Comparison of ENCODE assay signal across 9 cellular contexts in the genomic region with DNA sequence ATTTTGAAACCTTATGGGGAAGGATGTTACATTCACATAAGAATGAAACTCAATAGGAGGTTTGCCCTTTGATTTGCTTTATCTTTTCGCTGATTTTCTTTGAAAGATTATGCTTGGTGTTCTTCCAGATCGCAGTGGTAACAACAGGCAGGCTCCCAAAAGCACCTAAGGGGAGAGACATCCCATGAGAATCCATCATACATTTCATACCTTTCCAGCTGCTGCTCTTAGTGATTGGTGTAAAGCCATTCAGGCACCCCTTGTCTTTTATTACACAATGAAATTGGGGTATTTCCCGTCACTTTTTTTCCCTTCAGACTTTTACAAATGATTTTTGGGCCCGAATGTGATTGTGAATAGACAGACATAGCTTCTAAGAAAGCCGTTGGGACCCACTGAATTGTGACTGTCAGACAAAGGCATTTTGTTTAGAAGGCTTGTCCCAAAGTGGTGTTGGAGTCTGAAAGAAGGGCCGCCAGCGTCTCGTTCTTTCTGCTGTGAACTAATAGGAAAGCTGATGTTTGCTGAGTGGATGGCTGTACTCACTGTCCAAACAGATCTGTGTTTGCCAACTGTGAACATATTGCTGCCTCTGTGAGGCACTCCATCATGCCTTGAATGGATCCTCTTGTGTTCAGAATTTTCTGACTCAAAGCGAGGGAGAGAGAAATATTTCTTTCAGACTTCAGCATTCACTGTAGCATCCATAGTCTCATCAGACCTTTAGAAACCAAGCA.
A peak's percentile ranks its signal among the peaks of the same experiment; 100 is the strongest.
DNase-seq lines count a peak whose midpoint lies in the region; ATAC-seq and TF ChIP-seq lines count a peak whose summit lies in the region.
"Had no signal": no experiment of that assay in that cellular context is flagged by ENCODE, and none has a peak within 500 bp of the region (broad histone marks: within the 10 kb centered on the region; RNA-seq: fewer than 3 reads in every experiment).

No MANE protein-coding gene starts in this region.

- TF ChIP-seq CTCF in heart left ventricle (IDR thresholded peaks at IDR 0.05) = no peak

- H3K27ac ChIP-seq in heart left ventricle = peak overlapping the region in 10 of 12 donors; percentile 18 to 91 (median 76)

- H3K9me3 ChIP-seq in heart left ventricle = no peaks in the 10 kb centered on the region

- intact Hi-C loops in heart left ventricle (cut with DNase I) = loop anchor here in 2 of 10 donors (5.0 to 10.0 kb wide), 5 partner anchors 49 to 369 kb away; no protein-coding TSS in a partner anchor

- WGBS in heart left ventricle, 4 donors = 59 to 74% (median 67%) methylated on average over 9 of the region's 9 CpGs

- no peaks in the 10 kb centered on the region for H3K36me3 ChIP-seq in heart left ventricle

- no peaks in the 10 kb centered on the region for H3K27me3 ChIP-seq in heart left ventricle

- TF ChIP-seq POLR2A in heart left ventricle (IDR thresholded peaks at IDR 0.05) = no peak

- H3K4me3 ChIP-seq in heart left ventricle = no peak overlapping the region

- ATAC-seq in heart left ventricle = peak in 1 of 4 donors; percentile 21
- ATAC-seq in GM21526 (IDR thresholded peaks at IDR 0.05; ENCODE audit: low FRiP score, unreplicated experiment) = no peak

- H3K4me1 ChIP-seq in heart left ventricle = peaks cover 10 to 64% (median 53%) of the 10 kb centered on the region in 12 donors

- DNase-seq in GM03348 (ENCODE audit: low spot score) (peak; percentile 26), SHP77 treated with DMSO at 0.1 percent for 48 hours (lab: John Stamatoyannopoulos, UW) (peak; percentile 65), heart left ventricle (no peak), pons (ENCODE audit: low spot score) (peak; percentile 95), GM19240 (ENCODE audit: insufficient read length, low spot score) (no peak), activated T-cell treated with anti-CD3 and anti-CD28 coated beads for 4 hours (no peak)
- no peak for DNase-seq in stimulated activated naive CD4-positive, alpha-beta T cell treated with Interleukin-2 at 50 U/mL for 16 hours (lab: John Stamatoyannopoulos, UW)
- DNase-seq: left cardiac atrium had no signal

Comparison
In these comparisons a context has a peak if more than half of its experiments do, and no peak if none do; other contexts are left out.
1. DNase-seq: peak in GM03348 (single experiment), SHP77 treated with DMSO at 0.1 percent for 48 hours (single experiment) and pons (single experiment); none in heart left ventricle (0 of 5), GM19240 (single experiment), activated T-cell treated with anti-CD3 and anti-CD28 coated beads for 4 hours (single experiment) and stimulated activated naive CD4-positive, alpha-beta T cell treated with Interleukin-2 at 50 U/mL for 16 hours (single experiment).